ENCODE assay signal across 8 cellular contexts in the genomic region with DNA sequence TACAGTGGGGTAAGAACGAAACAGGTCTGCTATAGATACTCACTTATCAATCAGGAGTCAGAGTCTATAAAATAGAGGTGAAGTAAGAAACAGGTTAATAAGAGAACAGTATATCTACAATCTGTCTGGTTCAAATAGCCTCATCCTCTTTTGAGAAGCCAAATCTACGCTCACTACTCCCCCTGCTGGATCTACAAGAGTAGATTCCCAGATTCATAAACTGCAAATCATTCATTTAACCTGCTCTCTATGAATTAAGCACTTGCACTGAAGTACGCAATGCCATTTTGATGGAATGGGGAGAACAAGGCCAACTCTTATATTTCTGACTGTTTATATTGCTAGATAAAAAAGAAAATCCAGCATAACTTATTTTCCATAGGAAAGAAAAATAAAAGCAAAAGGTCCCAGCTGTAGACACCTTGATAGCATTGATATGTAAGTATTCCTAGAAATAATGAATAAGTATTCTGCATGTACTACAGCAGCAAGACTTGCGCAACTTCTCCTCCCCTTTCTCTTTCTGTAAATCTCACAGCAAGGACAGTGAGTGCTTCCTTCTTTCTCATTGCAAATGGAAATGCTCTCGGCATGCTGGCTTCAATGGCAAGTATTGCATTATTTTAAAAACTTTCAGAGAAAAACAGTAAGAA.
A peak's percentile ranks its signal among the peaks of the same experiment; 100 is the strongest.
DNase-seq lines count a peak whose midpoint lies in the region; ATAC-seq and TF ChIP-seq lines count a peak whose summit lies in the region.

No MANE protein-coding gene starts in this region.

- peaks cover 1% of the 10 kb centered on the region for H3K27me3 Mint-ChIP-seq in GM23338 (ENCODE audit: insufficient read depth, low read depth, poor library complexity)

- H4K91ac ChIP-seq in neuronal stem cell (ENCODE audit: low read depth, low read length, poor library complexity): no peak overlapping the region

- H3K9me3 Mint-ChIP-seq in GM23338: no peaks in the 10 kb centered on the region

- H2AK5ac ChIP-seq in neuronal stem cell (ENCODE audit: low read depth, low read length): no peak overlapping the region

- H3K14ac ChIP-seq in neuronal stem cell (ENCODE audit: low read length): no peak overlapping the region

- H3K36me3 Mint-ChIP-seq in GM23338 (ENCODE audit: low read depth): no peaks in the 10 kb centered on the region

- no peaks in the 10 kb centered on the region for H3K9me3 ChIP-seq in neuronal stem cell (replicated peaks in 1 of 2; ENCODE audit: control insufficient read depth in 2 of 2, insufficient read depth in 1 of 2, low read depth in 1 of 2, low read length in 2 of 2)

- no peak overlapping the region for H3K4me3 Mint-ChIP-seq in GM23338

- H3K27ac ChIP-seq in 22Rv1: no peak overlapping the region
- no peak overlapping the region for H3K27ac ChIP-seq in GM23338 (ENCODE audit: low read depth)
- H3K27ac ChIP-seq in KMS-11: no peak overlapping the region
- no peak overlapping the region for H3K27ac ChIP-seq in neuronal stem cell (replicated peaks; ENCODE audit: low read length)

- WGBS in neuronal stem cell (ENCODE audit: extremely low coverage in 2 of 2, insufficient read length in 2 of 2, insufficient replicate concordance in 1 of 2), 2 donors: no CpG with 5 or more reads among the region's 5 CpGs

- no peaks in the 10 kb centered on the region for H3F3A ChIP-seq in GM23338 (replicated peaks; ENCODE audit: low read depth)

- no peak overlapping the region; the same call in 1 of the 2 replicates for H2AFZ ChIP-seq in GM23338
- H2AFZ ChIP-seq in KMS-11 (ENCODE audit: low read depth): no peak overlapping the region
- no peak overlapping the region for H2AFZ ChIP-seq in neuronal stem cell (ENCODE audit: low read length)

- H3K4me2 ChIP-seq in GM23338 (no peak overlapping the region), KMS-11 (no peak overlapping the region), neuronal stem cell (ENCODE audit: insufficient read depth, low read length, poor library complexity, severe bottlenecking) (no peak overlapping the region)

- no peak overlapping the region for H3K4me3 ChIP-seq in GM23338
- H3K4me3 ChIP-seq in KMS-11 (IDR thresholded peaks at IDR 0.05; ENCODE audit: insufficient read depth, low read depth, low read length): no peak overlapping the region
- H3K4me3 ChIP-seq in epithelial cell of proximal tubule (ENCODE audit: low read depth, low read length): no peak overlapping the region
- H3K4me3 ChIP-seq in neuronal stem cell (ENCODE audit: low read length in 2 of 2): no peak overlapping the region

- H4K20me1 ChIP-seq in GM23338 (replicated peaks; ENCODE audit: insufficient read depth): no peaks in the 10 kb centered on the region
- no peaks in the 10 kb centered on the region for H4K20me1 ChIP-seq in KMS-11 (ENCODE audit: insufficient read depth)

- H3K18ac ChIP-seq in neuronal stem cell (ENCODE audit: low read length): no peak overlapping the region

- H3K4me1 Mint-ChIP-seq in GM23338: peaks cover 11% of the 10 kb centered on the region; the same call in 2 of the 3 replicates

- DNase-seq in GM03348 (ENCODE audit: low spot score) (peak; percentile 64), GM23338 (ENCODE audit: low spot score) (peak; percentile 79), RKO (ENCODE audit: low spot score) (peak; percentile 72), epithelial cell of proximal tubule (ENCODE audit: low read depth) (no peak), neuronal stem cell (ENCODE audit: low spot score) (peak; percentile 45), T1000 (lab: John Stamatoyannopoulos, UW) (no peak)

- H4K8ac ChIP-seq in neuronal stem cell (ENCODE audit: low read depth, low read length): no peak overlapping the region

- no peak overlapping the region for H3K23ac ChIP-seq in neuronal stem cell (ENCODE audit: low read depth, low read length, poor library complexity)

- ATAC-seq in GM23338: peak; percentile 57

- no peak overlapping the region for H2BK5ac ChIP-seq in neuronal stem cell (ENCODE audit: low read length)

- H3K36me3 ChIP-seq in GM23338 (ENCODE audit: insufficient read depth) (no peaks in the 10 kb centered on the region), KMS-11 (ENCODE audit: insufficient read depth) (no peaks in the 10 kb centered on the region), neuronal stem cell (replicated peaks in 1 of 2; ENCODE audit: control insufficient read depth in 2 of 2, insufficient read depth in 2 of 2, low read length in 2 of 2) (no peaks in the 10 kb centered on the region)

- no peaks in the 10 kb centered on the region for H3K9me2 ChIP-seq in GM23338 (ENCODE audit: insufficient read depth)

- H2BK12ac ChIP-seq in neuronal stem cell (ENCODE audit: low read length): no peak overlapping the region

- TF ChIP-seq CTCF in 22Rv1 (IDR thresholded peaks at IDR 0.05): peak; percentile 87
- peak; percentile 76 for TF ChIP-seq CTCF in GM23338 (conservative IDR thresholded peaks at IDR 0.05; ENCODE audit: low read depth in 2 of 2)
- TF ChIP-seq CTCF in KMS-11 (conservative IDR thresholded peaks at IDR 0.05; ENCODE audit: low read depth, low read length): peak; percentile 68
- peak; percentile 82 for TF ChIP-seq CTCF in epithelial cell of proximal tubule (conservative IDR thresholded peaks at IDR 0.05; ENCODE audit: low read depth, low read length)

- H3K9ac ChIP-seq in KMS-11 (no peak overlapping the region), neuronal stem cell (ENCODE audit: low read depth, low read length, poor library complexity) (no peak overlapping the region)

- H2BK15ac ChIP-seq in neuronal stem cell (ENCODE audit: low read length): no peak overlapping the region

- H3K79me1 ChIP-seq in neuronal stem cell (ENCODE audit: low read depth, low read length): no peaks in the 10 kb centered on the region

- no peaks in the 10 kb centered on the region for H3K79me2 ChIP-seq in GM23338 (replicated peaks; ENCODE audit: insufficient read depth)
- no peaks in the 10 kb centered on the region for H3K79me2 ChIP-seq in KMS-11 (ENCODE audit: insufficient read depth, low read depth)

- H3K27ac Mint-ChIP-seq in GM23338: no peak overlapping the region

- H3K4ac ChIP-seq in neuronal stem cell (ENCODE audit: low read length): no peak overlapping the region

- no peaks in the 10 kb centered on the region for H3K27me3 ChIP-seq in GM23338 (ENCODE audit: insufficient read depth)
- no peaks in the 10 kb centered on the region for H3K27me3 ChIP-seq in KMS-11 (ENCODE audit: insufficient read depth, low read depth)
- H3K27me3 ChIP-seq in neuronal stem cell (ENCODE audit: control insufficient read depth in 3 of 3, insufficient read depth in 3 of 3, low read depth in 1 of 3, low read length in 3 of 3): no peaks in the 10 kb centered on the region

- no peak overlapping the region for H2BK120ac ChIP-seq in neuronal stem cell (ENCODE audit: low read depth, low read length)

- H3K4me1 ChIP-seq in GM23338 (ENCODE audit: insufficient read depth): no peaks in the 10 kb centered on the region
- no peaks in the 10 kb centered on the region for H3K4me1 ChIP-seq in KMS-11 (ENCODE audit: low read depth, poor library complexity, severe bottlenecking)
- peaks cover 0 to 2% of the 10 kb centered on the region in 2 donors for H3K4me1 ChIP-seq in neuronal stem cell (ENCODE audit: control insufficient read depth in 2 of 2, insufficient read depth in 1 of 2, low read depth in 1 of 2, low read length in 2 of 2)

TF ChIP-seq in GM23338, 12 proteins besides CTCF, POLR2A, EP300 and RAD21 (continues in another document):
- TF ChIP-seq EZH2 (IDR thresholded peaks at IDR 0.05; ENCODE audit: low read depth, unreplicated experiment): no peak

Comparison
In these comparisons a context has a peak if more than half of its experiments do, and no peak if none do; other contexts are left out.
1. DNase-seq: peak in GM03348 (single experiment), GM23338 (single experiment), RKO (single experiment) and neuronal stem cell (single experiment); none in epithelial cell of proximal tubule (single experiment) and T1000 (single experiment).
2. Peak in every context shown above with its lines, with median percentiles within 50 percentile points of each other: CTCF ChIP-seq.